In the genomic region with DNA sequence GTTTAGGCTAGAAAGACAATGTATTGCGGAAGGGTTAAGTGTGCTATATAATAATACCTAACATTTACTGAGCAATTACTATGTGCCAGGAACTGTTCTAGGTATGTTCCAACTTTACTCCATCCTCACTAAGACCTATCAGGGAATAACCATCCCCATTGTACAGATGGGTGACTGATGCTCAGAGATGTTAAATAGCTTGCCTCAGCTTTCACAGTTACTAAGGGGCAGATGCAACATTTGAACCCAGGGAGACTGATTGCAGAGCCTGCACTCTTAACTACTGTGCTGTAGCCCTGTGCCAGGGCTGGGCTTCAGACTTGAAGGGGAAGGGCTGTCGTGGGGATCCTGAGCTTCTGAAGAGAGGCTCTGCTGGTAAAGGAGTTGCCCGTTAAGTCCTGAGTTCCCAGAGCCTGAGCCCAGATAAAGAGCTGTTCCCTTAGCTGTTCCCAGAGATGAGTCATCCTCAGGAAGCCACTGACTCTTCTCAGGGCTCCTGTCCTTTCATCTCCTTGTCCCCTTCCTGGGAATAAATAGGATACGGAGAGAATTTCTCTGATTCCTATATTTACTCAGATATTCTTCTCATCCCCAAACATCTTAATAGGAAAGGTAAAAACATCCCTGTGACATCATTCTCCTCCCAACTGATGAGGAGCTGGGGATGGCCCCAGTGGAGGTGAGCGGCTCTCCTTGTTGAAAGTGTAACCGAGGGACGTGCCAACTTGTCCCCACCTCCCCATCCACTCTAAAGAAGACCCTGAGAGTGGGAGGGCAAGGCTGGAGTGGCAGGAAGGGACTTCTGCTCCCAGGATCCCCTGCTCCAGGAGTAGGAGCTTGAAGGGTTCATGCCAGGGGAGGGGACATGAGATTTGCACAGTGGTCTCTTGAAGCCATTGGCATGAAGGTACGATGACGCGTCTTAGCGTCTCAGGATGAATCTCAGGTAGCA, we compare ENCODE assay signal across 25 cellular contexts. TPM values are rescaled to one million over a fixed set of nuclear protein-coding genes. Genes with fewer than 3 reads are reported as not detected.
A peak's percentile ranks its signal among the peaks of the same experiment; 100 is the strongest.
DNase-seq lines count a peak whose midpoint lies in the region; ATAC-seq and TF ChIP-seq lines count a peak whose summit lies in the region.
"Had no signal": no experiment of that assay in that cellular context is flagged by ENCODE, and none has a peak within 500 bp of the region (broad histone marks: within the 10 kb centered on the region; RNA-seq: fewer than 3 reads in every experiment).

No MANE protein-coding gene starts in this region.

- dilution Hi-C loops in mammary epithelial cell (cut with HindIII; ENCODE audit: low sequenced_read_pairs), result no loop called here

- H3K9me3 ChIP-seq in mammary epithelial cell (replicated peaks; ENCODE audit: insufficient read depth, low read length), result no peaks in the 10 kb centered on the region
- H3K9me3 ChIP-seq: esophagus squamous epithelium, MG63, tibial artery had no signal

- TF ChIP-seq CTCF in MCF 10A (IDR thresholded peaks at IDR 0.05; ENCODE audit: unreplicated experiment) (no peak), mammary epithelial cell (conservative IDR thresholded peaks at IDR 0.05 in 1 of 2, IDR thresholded peaks at IDR 0.05 in 1 of 2; ENCODE audit: extremely low read depth in 1 of 2, insufficient read depth in 1 of 2, low read depth in 1 of 2, low read length in 2 of 2) (no peak)

- BruUV-seq in MCF 10A (replicated peaks; lab: Mats Ljungman, UMichigan) (no TSS peak), mammary epithelial cell (replicated peaks; lab: Mats Ljungman, UMichigan) (no TSS peak)

- H2AFZ ChIP-seq in mammary epithelial cell (ENCODE audit: low read depth, low read length), result no peak overlapping the region
- H2AFZ ChIP-seq: PC-9 had no signal

- POLR2A ChIA-PET in MCF 10A (lab: Yijun Ruan, JAX), result no interaction called here

- DNase-seq in MCF 10A (ENCODE audit: unreplicated experiment), result peak; percentile 16
- DNase-seq in mammary epithelial cell, result no peak
- DNase-seq in SW480 (ENCODE audit: low spot score), result peak; percentile 56
- DNase-seq in hepatic stellate cell (ENCODE audit: low spot score), result peak; percentile 27
- DNase-seq in NCI-H2171 (lab: John Stamatoyannopoulos, UW), result no peak
- DNase-seq in stimulated activated naive CD4-positive, alpha-beta T cell treated with Interleukin-2 at 50 U/mL for 16 hours (lab: John Stamatoyannopoulos, UW), result no peak
- DNase-seq in NCI-H1092 (lab: John Stamatoyannopoulos, UW), result no peak
- DNase-seq: 8988T; activated CD4-positive, alpha-beta T cell treated with anti-CD3 and anti-CD28 coated beads, Interleukin-2, amount 10 ng/mL, durations not matched to agents 24 days and 14 days; activated T-cell treated with anti-CD3 and anti-CD28 coated beads for 4 hours; CD4-positive, alpha-beta T cell; dorsolateral prefrontal cortex; esophagus squamous epithelium; GDM1; left colon; MG63; NCI-H2081; NCI-H526 treated with DMSO at 0.1 percent for 48 hours; PC-9 had no signal

- H3K9me3 Mint-ChIP-seq in MCF 10A (ENCODE audit: unreplicated experiment), result no peaks in the 10 kb centered on the region
- H3K9me3 Mint-ChIP-seq: activated CD4-positive, alpha-beta T cell treated with anti-CD3 and anti-CD28 coated beads, Interleukin-2, amount 10 ng/mL, durations not matched to agents 24 days and 14 days; CD4-positive, alpha-beta T cell had no signal

- WGBS in mammary epithelial cell (ENCODE audit: low coverage, missing lambda C conversion rate), result 84% methylated on average over 11 of the region's 11 CpGs

- no peaks in the 10 kb centered on the region for H3K4me1 Mint-ChIP-seq in MCF 10A (ENCODE audit: insufficient read depth, unreplicated experiment)
- H3K4me1 Mint-ChIP-seq: activated CD4-positive, alpha-beta T cell treated with anti-CD3 and anti-CD28 coated beads, Interleukin-2, amount 10 ng/mL, durations not matched to agents 24 days and 14 days had no signal

- in situ Hi-C loops in mammary epithelial cell (cut with MboI; ENCODE audit: low sequenced_read_pairs in 2 of 2), result no loop called here

- no peaks in the 10 kb centered on the region for H4K20me1 ChIP-seq in mammary epithelial cell (ENCODE audit: insufficient read depth, low read length)

- H3K36me3 Mint-ChIP-seq in MCF 10A (ENCODE audit: insufficient read depth, unreplicated experiment), result no peaks in the 10 kb centered on the region
- H3K36me3 Mint-ChIP-seq: activated naive CD8-positive, alpha-beta T cell had no signal

- H3K4me3 Mint-ChIP-seq in MCF 10A (ENCODE audit: unreplicated experiment), result no peak overlapping the region
- H3K4me3 Mint-ChIP-seq: activated CD4-positive, alpha-beta T cell treated with anti-CD3 and anti-CD28 coated beads, Interleukin-2, amount 10 ng/mL, durations not matched to agents 24 days and 14 days; activated naive CD8-positive, alpha-beta T cell; CD4-positive, alpha-beta T cell had no signal

- CTCF ChIA-PET in MCF 10A (lab: Yijun Ruan, JAX), result interaction anchor here (0.5 to 1.5 kb wide), 5 partner anchors 13 to 1050 kb away, joined by 3 to 4 read pairs (median 3); no protein-coding TSS in a partner anchor
- CTCF ChIA-PET in mammary epithelial cell (lab: Charles Lee; ENCODE audit: low non-redundant PET), result no interaction called here

- H3K27ac ChIP-seq in mammary epithelial cell (ENCODE audit: insufficient read depth, low read depth, low read length), result no peak overlapping the region
- H3K27ac ChIP-seq: dorsolateral prefrontal cortex, esophagus squamous epithelium, PC-9, skin epidermis, tibial artery had no signal

- no peak overlapping the region for H3K4me3 ChIP-seq in mammary epithelial cell (replicated peaks in 1 of 3; ENCODE audit: insufficient read depth in 1 of 3, low read depth in 2 of 3, low read length in 3 of 3)
- H3K4me3 ChIP-seq: dorsolateral prefrontal cortex, esophagus squamous epithelium, MG63, PC-9, skin epidermis, tibial artery had no signal

- intact Hi-C loops in MCF 10A (cut with micrococcal nuclease) (loop anchor here (5.0 kb wide), 1 partner anchor 73 kb away; no protein-coding TSS in a partner anchor), mammary epithelial cell (cut with micrococcal nuclease) (loop anchor here (5.0 kb wide), 1 partner anchor 958 kb away; no protein-coding TSS in a partner anchor)

- H3K27me3 Mint-ChIP-seq in MCF 10A (ENCODE audit: insufficient read depth, unreplicated experiment), result peaks cover 54% of the 10 kb centered on the region

- H3K36me3 ChIP-seq in mammary epithelial cell (ENCODE audit: insufficient read depth, low read length), result no peaks in the 10 kb centered on the region
- H3K36me3 ChIP-seq: esophagus squamous epithelium, MG63, tibial artery had no signal

- H3K27me3 ChIP-seq in mammary epithelial cell (ENCODE audit: insufficient read depth, low read length), result no peaks in the 10 kb centered on the region
- H3K27me3 ChIP-seq: MG63, tibial artery had no signal

- H3K4me1 ChIP-seq in mammary epithelial cell (ENCODE audit: insufficient read depth, low read length), result no peaks in the 10 kb centered on the region

- no peak for ATAC-seq in HG03432 (IDR thresholded peaks at IDR 0.05; ENCODE audit: unreplicated experiment)
- ATAC-seq: left colon had no signal

- no peaks in the 10 kb centered on the region for H3K79me2 ChIP-seq in mammary epithelial cell (ENCODE audit: insufficient read depth, low read length)

- H3K27ac Mint-ChIP-seq in MCF 10A (ENCODE audit: low read depth, unreplicated experiment), result no peak overlapping the region
- H3K27ac Mint-ChIP-seq: activated CD4-positive, alpha-beta T cell treated with anti-CD3 and anti-CD28 coated beads, Interleukin-2, amount 10 ng/mL, durations not matched to agents 24 days and 14 days; activated naive CD8-positive, alpha-beta T cell; CD4-positive, alpha-beta T cell had no signal

- H3K4me2 ChIP-seq in mammary epithelial cell (ENCODE audit: insufficient read depth, low read depth, low read length), result no peak overlapping the region
- H3K4me2 ChIP-seq: PC-9 had no signal

- H3K9ac ChIP-seq in mammary epithelial cell (ENCODE audit: insufficient read depth, low read length), result no peak overlapping the region

RNA-seq across cellular contexts. Expression of gene HABP2, which starts 28.0 kb away (rescaled TPM):
- total RNA-seq in MCF 10A (2022), result not detected in 2 replicates
- not detected for total RNA-seq in mammary epithelial cell
- not detected for polyA plus RNA-seq in mammary epithelial cell
- polyA minus RNA-seq in mammary epithelial cell, result not detected
- total RNA-seq: activated CD4-positive, alpha-beta T cell treated with anti-CD3 and anti-CD28 coated beads, Interleukin-2, amount 10 ng/mL, durations not matched to agents 24 days and 14 days; bronchial epithelial cell; CD4-positive, alpha-beta T cell; left colon; osteoblast; PC-9 had no signal

Comparison
In these comparisons a context has a peak if more than half of its experiments do, and no peak if none do; other contexts are left out.
1. DNase-seq: peak in MCF 10A (single experiment), SW480 (single experiment) and hepatic stellate cell (single experiment); none in mammary epithelial cell (single experiment), NCI-H2171 (single experiment), stimulated activated naive CD4-positive, alpha-beta T cell treated with Interleukin-2 at 50 U/mL for 16 hours (single experiment) and NCI-H1092 (single experiment).